1 cellular context compared by ENCODE assay signal in the genomic region with DNA sequence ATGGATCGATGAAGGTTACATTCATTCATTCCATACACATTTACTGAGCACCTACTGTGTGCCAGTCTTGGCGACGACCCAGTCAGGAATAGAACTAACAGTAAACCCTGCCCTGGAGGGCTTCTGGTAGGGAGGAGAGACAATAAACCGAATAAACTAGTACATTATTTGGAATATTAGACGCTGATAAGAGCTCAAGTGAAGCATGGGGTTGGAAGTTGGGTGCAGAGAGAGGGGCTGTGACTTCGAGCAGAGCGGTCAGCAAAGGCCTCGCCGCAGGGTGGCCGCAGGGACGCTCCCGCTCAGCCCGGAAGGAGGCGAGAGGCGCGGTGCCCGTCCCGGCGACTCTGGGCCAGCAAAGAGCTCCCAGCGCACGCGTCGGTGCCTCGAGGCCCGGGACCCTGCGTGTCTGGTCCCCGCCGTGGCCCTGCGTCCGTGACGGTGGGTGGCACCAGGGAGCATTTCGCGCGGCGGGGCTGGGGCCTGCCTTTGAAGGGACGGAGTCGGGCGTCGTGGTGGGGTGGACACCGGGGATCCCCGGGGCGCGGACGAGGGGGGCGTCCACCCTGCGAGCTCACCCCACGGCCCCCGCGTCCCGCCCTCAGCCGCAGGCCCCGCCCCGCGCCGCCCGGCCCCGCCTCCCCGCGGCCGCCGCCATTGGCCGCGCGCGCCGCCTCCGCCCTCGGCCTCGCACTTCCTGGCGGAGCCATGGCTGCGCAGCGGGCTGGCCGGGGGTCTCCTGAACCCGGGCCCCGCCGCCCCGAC.
TF ChIP-seq lines count a peak whose summit lies in the region.

A gene (plus strand): TSS at position 682 of the 765 bp plus-strand sequence. CDS start 2,357 bp downstream, outside the sequence.

TF ChIP-seq in WTC11, 78 proteins besides CTCF, POLR2A, EP300 and RAD21 (continued from another document):
- TF ChIP-seq, protein P1, sequence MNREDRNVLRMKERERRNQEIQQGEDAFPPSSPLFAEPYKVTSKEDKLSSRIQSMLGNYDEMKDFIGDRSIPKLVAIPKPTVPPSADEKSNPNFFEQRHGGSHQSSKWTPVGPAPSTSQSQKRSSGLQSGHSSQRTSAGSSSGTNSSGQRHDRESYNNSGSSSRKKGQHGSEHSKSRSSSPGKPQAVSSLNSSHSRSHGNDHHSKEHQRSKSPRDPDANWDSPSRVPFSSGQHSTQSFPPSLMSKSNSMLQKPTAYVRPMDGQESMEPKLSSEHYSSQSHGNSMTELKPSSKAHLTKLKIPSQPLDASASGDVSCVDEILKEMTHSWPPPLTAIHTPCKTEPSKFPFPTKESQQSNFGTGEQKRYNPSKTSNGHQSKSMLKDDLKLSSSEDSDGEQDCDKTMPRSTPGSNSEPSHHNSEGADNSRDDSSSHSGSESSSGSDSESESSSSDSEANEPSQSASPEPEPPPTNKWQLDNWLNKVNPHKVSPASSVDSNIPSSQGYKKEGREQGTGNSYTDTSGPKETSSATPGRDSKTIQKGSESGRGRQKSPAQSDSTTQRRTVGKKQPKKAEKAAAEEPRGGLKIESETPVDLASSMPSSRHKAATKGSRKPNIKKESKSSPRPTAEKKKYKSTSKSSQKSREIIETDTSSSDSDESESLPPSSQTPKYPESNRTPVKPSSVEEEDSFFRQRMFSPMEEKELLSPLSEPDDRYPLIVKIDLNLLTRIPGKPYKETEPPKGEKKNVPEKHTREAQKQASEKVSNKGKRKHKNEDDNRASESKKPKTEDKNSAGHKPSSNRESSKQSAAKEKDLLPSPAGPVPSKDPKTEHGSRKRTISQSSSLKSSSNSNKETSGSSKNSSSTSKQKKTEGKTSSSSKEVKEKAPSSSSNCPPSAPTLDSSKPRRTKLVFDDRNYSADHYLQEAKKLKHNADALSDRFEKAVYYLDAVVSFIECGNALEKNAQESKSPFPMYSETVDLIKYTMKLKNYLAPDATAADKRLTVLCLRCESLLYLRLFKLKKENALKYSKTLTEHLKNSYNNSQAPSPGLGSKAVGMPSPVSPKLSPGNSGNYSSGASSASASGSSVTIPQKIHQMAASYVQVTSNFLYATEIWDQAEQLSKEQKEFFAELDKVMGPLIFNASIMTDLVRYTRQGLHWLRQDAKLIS (CRISPR knock-in tag; IDR thresholded peaks at IDR 0.05; ENCODE audit: borderline replicate concordance): no peak
- TF ChIP-seq, protein P2, sequence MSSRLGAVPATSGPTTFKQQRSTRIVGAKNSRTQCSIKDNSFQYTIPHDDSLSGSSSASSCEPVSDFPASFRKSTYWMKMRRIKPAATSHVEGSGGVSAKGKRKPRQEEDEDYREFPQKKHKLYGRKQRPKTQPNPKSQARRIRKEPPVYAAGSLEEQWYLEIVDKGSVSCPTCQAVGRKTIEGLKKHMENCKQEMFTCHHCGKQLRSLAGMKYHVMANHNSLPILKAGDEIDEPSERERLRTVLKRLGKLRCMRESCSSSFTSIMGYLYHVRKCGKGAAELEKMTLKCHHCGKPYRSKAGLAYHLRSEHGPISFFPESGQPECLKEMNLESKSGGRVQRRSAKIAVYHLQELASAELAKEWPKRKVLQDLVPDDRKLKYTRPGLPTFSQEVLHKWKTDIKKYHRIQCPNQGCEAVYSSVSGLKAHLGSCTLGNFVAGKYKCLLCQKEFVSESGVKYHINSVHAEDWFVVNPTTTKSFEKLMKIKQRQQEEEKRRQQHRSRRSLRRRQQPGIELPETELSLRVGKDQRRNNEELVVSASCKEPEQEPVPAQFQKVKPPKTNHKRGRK (CRISPR knock-in tag; IDR thresholded peaks at IDR 0.05; ENCODE audit: borderline replicate concordance): no peak
- TF ChIP-seq, protein P3, sequence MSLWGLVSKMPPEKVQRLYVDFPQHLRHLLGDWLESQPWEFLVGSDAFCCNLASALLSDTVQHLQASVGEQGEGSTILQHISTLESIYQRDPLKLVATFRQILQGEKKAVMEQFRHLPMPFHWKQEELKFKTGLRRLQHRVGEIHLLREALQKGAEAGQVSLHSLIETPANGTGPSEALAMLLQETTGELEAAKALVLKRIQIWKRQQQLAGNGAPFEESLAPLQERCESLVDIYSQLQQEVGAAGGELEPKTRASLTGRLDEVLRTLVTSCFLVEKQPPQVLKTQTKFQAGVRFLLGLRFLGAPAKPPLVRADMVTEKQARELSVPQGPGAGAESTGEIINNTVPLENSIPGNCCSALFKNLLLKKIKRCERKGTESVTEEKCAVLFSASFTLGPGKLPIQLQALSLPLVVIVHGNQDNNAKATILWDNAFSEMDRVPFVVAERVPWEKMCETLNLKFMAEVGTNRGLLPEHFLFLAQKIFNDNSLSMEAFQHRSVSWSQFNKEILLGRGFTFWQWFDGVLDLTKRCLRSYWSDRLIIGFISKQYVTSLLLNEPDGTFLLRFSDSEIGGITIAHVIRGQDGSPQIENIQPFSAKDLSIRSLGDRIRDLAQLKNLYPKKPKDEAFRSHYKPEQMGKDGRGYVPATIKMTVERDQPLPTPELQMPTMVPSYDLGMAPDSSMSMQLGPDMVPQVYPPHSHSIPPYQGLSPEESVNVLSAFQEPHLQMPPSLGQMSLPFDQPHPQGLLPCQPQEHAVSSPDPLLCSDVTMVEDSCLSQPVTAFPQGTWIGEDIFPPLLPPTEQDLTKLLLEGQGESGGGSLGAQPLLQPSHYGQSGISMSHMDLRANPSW (CRISPR knock-in tag; conservative IDR thresholded peaks at IDR 0.05; ENCODE audit: low read depth): no peak
- TF ChIP-seq NFATC4 (CRISPR knock-in tag; IDR thresholded peaks at IDR 0.05): no peak
